ENCODE assay signal across 14 cellular contexts in genomic region chr1:177858222-177858894, GRCh38.
A peak's percentile ranks its signal among the peaks of the same experiment; 100 is the strongest.
DNase-seq lines count a peak whose midpoint lies in the region; ATAC-seq, FAIRE-seq and TF ChIP-seq lines count a peak whose summit lies in the region.
"Had no signal": no experiment of that assay in that cellular context is flagged by ENCODE, and none has a peak within 500 bp of the region (broad histone marks: within the 10 kb centered on the region; RNA-seq: fewer than 3 reads in every experiment).

No MANE protein-coding gene starts in this region.

- no TSS peak for BruUV-seq in HepG2 (replicated peaks; lab: Mats Ljungman, UMichigan)

- no peak for FAIRE-seq in HepG2 (lab: Jason Lieb, UNC)

- H3K79me2 ChIP-seq in GM23338 (replicated peaks; ENCODE audit: insufficient read depth) (no peaks in the 10 kb centered on the region), HepG2 (ENCODE audit: insufficient read depth, low read length) (no peaks in the 10 kb centered on the region)

- TF ChIP-seq CTCF in AG04450 (IDR thresholded peaks at IDR 0.05; ENCODE audit: low read depth, low read length) (no peak), GM23338 (conservative IDR thresholded peaks at IDR 0.05; ENCODE audit: low read depth in 2 of 2) (no peak), glutamatergic neuron (IDR thresholded peaks at IDR 0.05; ENCODE audit: partially characterized antibody, unreplicated experiment) (no peak), HepG2 (CRISPR knock-in tag; IDR thresholded peaks at IDR 0.05) (no peak), transverse colon (IDR thresholded peaks at IDR 0.05) (no peak)

- H3K27ac Mint-ChIP-seq in GM23338 (no peak overlapping the region), glutamatergic neuron (ENCODE audit: unreplicated experiment) (peak overlapping the region; percentile 85)
- no peak overlapping the region for H3K27ac Mint-ChIP-seq in activated T-helper 2 cell treated with anti-CD3 and anti-CD28 coated beads, Interferon-gamma antibody, Interleukin-2, Interleukin-4, amounts not matched to agents 10 μg/mL and 5 μg/mL and 100 μg/mL, durations not matched to agents 14 hours and 24 hours and 36 hours
- H3K27ac Mint-ChIP-seq: T-cell had no signal

- no peaks in the 10 kb centered on the region for H3K36me3 Mint-ChIP-seq in GM23338 (ENCODE audit: low read depth)
- H3K36me3 Mint-ChIP-seq in glutamatergic neuron (ENCODE audit: unreplicated experiment) = no peaks in the 10 kb centered on the region
- no peaks in the 10 kb centered on the region for H3K36me3 Mint-ChIP-seq in activated T-helper 2 cell treated with anti-CD3 and anti-CD28 coated beads, Interferon-gamma antibody, Interleukin-2, Interleukin-4, amounts not matched to agents 10 μg/mL and 5 μg/mL and 100 μg/mL, durations not matched to agents 14 hours and 24 hours and 36 hours (ENCODE audit: low read depth)
- H3K36me3 Mint-ChIP-seq: T-cell had no signal

- no peak overlapping the region for H3K4me2 ChIP-seq in GM23338
- no peak overlapping the region for H3K4me2 ChIP-seq in HepG2 (ENCODE audit: low read depth, low read length)

- H2AFZ ChIP-seq in GM23338 (peak overlapping the region; percentile 63), HepG2 (ENCODE audit: low read length) (no peak overlapping the region)

- H3K4me3 Mint-ChIP-seq in GM23338 (no peak overlapping the region), glutamatergic neuron (ENCODE audit: unreplicated experiment) (no peak overlapping the region)
- H3K4me3 Mint-ChIP-seq in activated T-helper 2 cell treated with anti-CD3 and anti-CD28 coated beads, Interferon-gamma antibody, Interleukin-2, Interleukin-4, amounts not matched to agents 10 μg/mL and 5 μg/mL and 100 μg/mL, durations not matched to agents 14 hours and 24 hours and 36 hours (ENCODE audit: low read depth) = no peak overlapping the region
- H3K4me3 Mint-ChIP-seq: T-cell had no signal

- H3K9me3 Mint-ChIP-seq in GM23338 = peaks cover 3% of the 10 kb centered on the region; the same call in 1 of the 3 replicates
- no peaks in the 10 kb centered on the region for H3K9me3 Mint-ChIP-seq in glutamatergic neuron (ENCODE audit: unreplicated experiment)
- no peaks in the 10 kb centered on the region for H3K9me3 Mint-ChIP-seq in activated T-helper 2 cell treated with anti-CD3 and anti-CD28 coated beads, Interferon-gamma antibody, Interleukin-2, Interleukin-4, amounts not matched to agents 10 μg/mL and 5 μg/mL and 100 μg/mL, durations not matched to agents 14 hours and 24 hours and 36 hours

- H3K9me2 ChIP-seq in GM23338 (ENCODE audit: insufficient read depth) = 0 out of 2 replicates have a peak, but pooled peaks cover 6% of the 10 kb centered on the region

- TF ChIP-seq POLR2A in HepG2 (IDR thresholded peaks at IDR 0.05; ENCODE audit: insufficient read depth in 1 of 2, low read depth in 2 of 2, low read length in 2 of 2) (no peak), transverse colon (IDR thresholded peaks at IDR 0.05) (no peak)

- intact Hi-C loops in HepG2 (cut with micrococcal nuclease; ENCODE audit: unreplicated experiment) = no loop called here
- intact Hi-C loops in activated T-helper 2 cell treated with anti-CD3 and anti-CD28 coated beads, Interferon-gamma antibody, Interleukin-2, Interleukin-4, amounts not matched to agents 10 μg/mL and 5 μg/mL and 100 μg/mL, durations not matched to agents 14 hours and 24 hours and 36 hours (cut with micrococcal nuclease) = no loop called here
- intact Hi-C loops in transverse colon (cut with DNase I; ENCODE audit: low total_unique reads) = no loop called here

- CTCF ChIA-PET in AG04450 (lab: Charles Lee) = interaction anchor here (2.2 kb wide), 1 partner anchor 8 kb away, joined by 7 read pairs; no protein-coding TSS in a partner anchor
- CTCF ChIA-PET in HepG2 (lab: Yijun Ruan, JAX; ENCODE audit: low intra/inter-chr PET ratio, low total read pairs) = no interaction called here

- H3F3A ChIP-seq in GM23338 (replicated peaks; ENCODE audit: low read depth) = no peaks in the 10 kb centered on the region

- H3K27ac ChIP-seq in AG04450 (ENCODE audit: low read depth, low read length) = peak overlapping the region; percentile 11
- no peak overlapping the region for H3K27ac ChIP-seq in GM23338 (ENCODE audit: low read depth)
- no peak overlapping the region for H3K27ac ChIP-seq in HepG2 (ENCODE audit: extremely low read length, insufficient read depth, low read length)
- H3K27ac ChIP-seq in transverse colon = no peak overlapping the region
- H3K27ac ChIP-seq: ovary, thoracic aorta had no signal

- H3K4me1 Mint-ChIP-seq in GM23338 = no peaks in the 10 kb centered on the region
- peaks cover 16% of the 10 kb centered on the region for H3K4me1 Mint-ChIP-seq in glutamatergic neuron (ENCODE audit: low read depth, unreplicated experiment)
- no peaks in the 10 kb centered on the region for H3K4me1 Mint-ChIP-seq in activated T-helper 2 cell treated with anti-CD3 and anti-CD28 coated beads, Interferon-gamma antibody, Interleukin-2, Interleukin-4, amounts not matched to agents 10 μg/mL and 5 μg/mL and 100 μg/mL, durations not matched to agents 14 hours and 24 hours and 36 hours (ENCODE audit: low read depth)

- TF ChIP-seq RAD21 in HepG2 (CRISPR knock-in tag; IDR thresholded peaks at IDR 0.05) = no peak

- 13% methylated on average over 11 of the region's 11 CpGs for WGBS in HepG2 (ENCODE audit: low lambda C conversion rate)
- 13 to 24% methylated on average over 8 to 11 of the region's 11 CpGs for WGBS in transverse colon (ENCODE audit: low coverage in 1 of 2), 2 donors

- peaks cover 2% of the 10 kb centered on the region for H3K27me3 Mint-ChIP-seq in GM23338 (ENCODE audit: insufficient read depth, low read depth, poor library complexity)
- H3K27me3 Mint-ChIP-seq in glutamatergic neuron (ENCODE audit: unreplicated experiment) = peaks cover 1% of the 10 kb centered on the region
- no peaks in the 10 kb centered on the region for H3K27me3 Mint-ChIP-seq in activated T-helper 2 cell treated with anti-CD3 and anti-CD28 coated beads, Interferon-gamma antibody, Interleukin-2, Interleukin-4, amounts not matched to agents 10 μg/mL and 5 μg/mL and 100 μg/mL, durations not matched to agents 14 hours and 24 hours and 36 hours (ENCODE audit: low read depth)
- H3K27me3 Mint-ChIP-seq: T-cell had no signal

- no peak overlapping the region for H3K9ac ChIP-seq in HepG2 (ENCODE audit: insufficient read depth, low read depth, low read length)

- H3K36me3 ChIP-seq in GM23338 (ENCODE audit: insufficient read depth) (no peaks in the 10 kb centered on the region), HepG2 (replicated peaks in 1 of 2; ENCODE audit: control insufficient read depth in 1 of 2, insufficient read depth in 2 of 2, low read length in 2 of 2) (no peaks in the 10 kb centered on the region), transverse colon (no peaks in the 10 kb centered on the region)
- H3K36me3 ChIP-seq: BE2C, ovary, thoracic aorta had no signal

- no peaks in the 10 kb centered on the region for H3K9me3 ChIP-seq in AG04450 (ENCODE audit: control insufficient read depth, insufficient read depth, low read length)
- H3K9me3 ChIP-seq in HepG2 (ENCODE audit: low read length) = no peaks in the 10 kb centered on the region
- H3K9me3 ChIP-seq in transverse colon = no peaks in the 10 kb centered on the region
- H3K9me3 ChIP-seq: BE2C, ovary, thoracic aorta had no signal

- ATAC-seq in GM23338 (no peak), HepG2 (no peak), GM18511 (IDR thresholded peaks at IDR 0.05; ENCODE audit: unreplicated experiment) (no peak)
- ATAC-seq: T-cell had no signal

- DNase-seq in AG04450 (ENCODE audit: low read depth, low spot score) = no peak
- no peak for DNase-seq in GM23338 (ENCODE audit: low spot score)
- DNase-seq in NCI-H774 (lab: John Stamatoyannopoulos, UW) = peak; percentile 48
- no peak for DNase-seq in glutamatergic neuron
- no peak for DNase-seq in HepG2 (ENCODE audit: low spot score)
- DNase-seq in activated T-helper 2 cell treated with anti-CD3 and anti-CD28 coated beads, Interferon-gamma antibody, Interleukin-2, Interleukin-4, amounts not matched to agents 10 μg/mL and 5 μg/mL and 100 μg/mL, durations not matched to agents 14 hours and 24 hours and 36 hours (ENCODE audit: low spot score) = no peak
- no peak for DNase-seq in transverse colon
- DNase-seq: aorta, BE2C, NCI-H526, T-cell had no signal

- H4K20me1 ChIP-seq in GM23338 (replicated peaks; ENCODE audit: insufficient read depth) = no peaks in the 10 kb centered on the region
- H4K20me1 ChIP-seq in HepG2 (ENCODE audit: insufficient read depth, low read length) = no peaks in the 10 kb centered on the region

- in situ Hi-C loops in HepG2 (cut with HindIII; ENCODE audit: extremely low pct_ligation_motif_present, low pct_unique_long_range_greater_than_20kb) = no loop called here
- in situ Hi-C loops in transverse colon (cut with MboI; ENCODE audit: low pct_ligation_motif_present in 1 of 4, low pct_unique_long_range_greater_than_20kb in 1 of 4, low sequenced_read_pairs in 3 of 4) = no loop called here

- POLR2A ChIA-PET in AG04450 (lab: Yijun Ruan, JAX) = no interaction called here
- POLR2A ChIA-PET in HepG2 (lab: Yijun Ruan, JAX) = no interaction called here

- TF ChIP-seq EP300 in HepG2 (IDR thresholded peaks at IDR 0.05; ENCODE audit: low read depth in 2 of 2, low read length in 2 of 2) (no peak), HepG2 (CRISPR knock-in tag; IDR thresholded peaks at IDR 0.05; ENCODE audit: borderline replicate concordance) (no peak), transverse colon (IDR thresholded peaks at IDR 0.05; ENCODE audit: low read depth) (no peak)

- H3K4me1 ChIP-seq in GM23338 (ENCODE audit: insufficient read depth) (no peaks in the 10 kb centered on the region), HepG2 (ENCODE audit: insufficient read depth, low read length) (no peaks in the 10 kb centered on the region), transverse colon (peaks cover 0 to 8% (median 0%) of the 10 kb centered on the region in 4 donors)
- H3K4me1 ChIP-seq: BE2C had no signal

- H3K27me3 ChIP-seq in AG04450 (ENCODE audit: control insufficient read depth, insufficient read depth, low read length) (no peaks in the 10 kb centered on the region), GM23338 (ENCODE audit: insufficient read depth) (no peaks in the 10 kb centered on the region), HepG2 (ENCODE audit: control insufficient read depth in 1 of 2, insufficient read depth in 2 of 2, low read length in 2 of 2) (0 out of 5 replicates have a peak, but pooled peaks cover 0 to 4% of the 10 kb centered on the region in 2 experiments), transverse colon (no peaks in the 10 kb centered on the region)
- H3K27me3 ChIP-seq: BE2C, ovary had no signal

- H3K4me3 ChIP-seq in AG04450 (ENCODE audit: low read depth, low read length) (no peak overlapping the region), GM23338 (no peak overlapping the region), HepG2 (replicated peaks in 1 of 3; ENCODE audit: insufficient read depth in 1 of 3, low read depth in 2 of 3, low read length in 3 of 3) (no peak overlapping the region), transverse colon (no peak overlapping the region)
- H3K4me3 ChIP-seq: ovary, thoracic aorta had no signal

TF ChIP-seq in GM23338, 12 proteins besides CTCF, POLR2A, EP300 and RAD21 (continues in another document):
- TF ChIP-seq NANOG (IDR thresholded peaks at IDR 0.05; ENCODE audit: borderline replicate concordance) (no peak), CREB1 (CRISPR knock-in tag; IDR thresholded peaks at IDR 0.05; ENCODE audit: low read depth) (no peak)
